ENCODE assay signal across 9 cellular contexts in the genomic region with DNA sequence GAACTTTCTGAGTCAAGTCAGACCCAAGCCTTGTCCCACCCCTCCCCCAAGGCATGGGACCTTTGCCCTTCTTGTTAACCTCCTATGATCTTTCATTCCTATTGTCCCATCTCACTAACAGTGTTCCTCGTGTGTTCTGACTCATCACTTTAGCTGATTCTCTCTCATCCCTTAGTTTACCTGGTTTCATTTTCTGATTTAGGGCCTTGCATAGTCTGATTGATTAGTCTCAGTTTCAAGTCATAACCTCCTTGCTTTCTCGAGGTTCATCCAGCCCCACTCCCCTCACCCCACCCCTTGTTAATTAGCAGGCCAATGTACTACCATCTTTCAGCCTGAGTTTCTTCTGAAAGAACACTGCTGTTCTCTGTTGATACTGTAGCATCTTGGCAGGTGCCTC.
A peak's percentile ranks its signal among the peaks of the same experiment; 100 is the strongest.
DNase-seq lines count a peak whose midpoint lies in the region; ATAC-seq and TF ChIP-seq lines count a peak whose summit lies in the region.
"Had no signal": no experiment of that assay in that cellular context is flagged by ENCODE, and none has a peak within 500 bp of the region (broad histone marks: within the 10 kb centered on the region; RNA-seq: fewer than 3 reads in every experiment).

No MANE protein-coding gene starts in this region.

- intact Hi-C loops in esophagus squamous epithelium (cut with DNase I): no loop called here

- no peak for TF ChIP-seq POLR2A in esophagus squamous epithelium (IDR thresholded peaks at IDR 0.05)

- H3K9me3 ChIP-seq in esophagus squamous epithelium: no peaks in the 10 kb centered on the region

- CTCF ChIA-PET in GM10248 (lab: Yijun Ruan, JAX): no interaction called here

- 16 to 24% methylated on average over 2 of the region's 2 CpGs for WGBS in esophagus squamous epithelium, 2 donors

- no peak for TF ChIP-seq CTCF in choroid plexus epithelial cell (conservative IDR thresholded peaks at IDR 0.05; ENCODE audit: low read depth, low read length)
- no peak for TF ChIP-seq CTCF in esophagus squamous epithelium (IDR thresholded peaks at IDR 0.05)
- TF ChIP-seq CTCF in GM10248 (IDR thresholded peaks at IDR 0.05; ENCODE audit: control extremely low read depth, extremely low read depth, low read depth, missing control alignments): no peak

- H3K27me3 ChIP-seq in esophagus squamous epithelium: no peaks in the 10 kb centered on the region

- no peak overlapping the region for H3K27ac ChIP-seq in esophagus squamous epithelium

- ATAC-seq in GM18517 (IDR thresholded peaks at IDR 0.05; ENCODE audit: unreplicated experiment) (peak; percentile 56), GM21360 (IDR thresholded peaks at IDR 0.05; ENCODE audit: unreplicated experiment) (peak; percentile 43), HG03135 (IDR thresholded peaks at IDR 0.05; ENCODE audit: unreplicated experiment) (peak; percentile 52)

- H3K4me1 ChIP-seq in esophagus squamous epithelium: no peaks in the 10 kb centered on the region

- no peaks in the 10 kb centered on the region for H3K36me3 ChIP-seq in esophagus squamous epithelium

- DNase-seq in choroid plexus epithelial cell (ENCODE audit: low read depth) (peak; percentile 38), GOT3 (lab: John Stamatoyannopoulos, UW) (no peak), esophagus squamous epithelium (lab: John Stamatoyannopoulos, UW) (no peak), hypothalamus (lab: John Stamatoyannopoulos, UW) (no peak), GM10248 (ENCODE audit: extremely low spot score) (no peak)
- DNase-seq: stimulated activated naive CD4-positive, alpha-beta T cell had no signal

- H3K4me3 ChIP-seq in choroid plexus epithelial cell (ENCODE audit: low read depth, low read length) (no peak overlapping the region), esophagus squamous epithelium (no peak overlapping the region)

- POLR2A ChIA-PET in GM10248 (lab: Yijun Ruan, JAX): no interaction called here
